Comparison of ENCODE assay signal across 1 cellular context in the genomic region with DNA sequence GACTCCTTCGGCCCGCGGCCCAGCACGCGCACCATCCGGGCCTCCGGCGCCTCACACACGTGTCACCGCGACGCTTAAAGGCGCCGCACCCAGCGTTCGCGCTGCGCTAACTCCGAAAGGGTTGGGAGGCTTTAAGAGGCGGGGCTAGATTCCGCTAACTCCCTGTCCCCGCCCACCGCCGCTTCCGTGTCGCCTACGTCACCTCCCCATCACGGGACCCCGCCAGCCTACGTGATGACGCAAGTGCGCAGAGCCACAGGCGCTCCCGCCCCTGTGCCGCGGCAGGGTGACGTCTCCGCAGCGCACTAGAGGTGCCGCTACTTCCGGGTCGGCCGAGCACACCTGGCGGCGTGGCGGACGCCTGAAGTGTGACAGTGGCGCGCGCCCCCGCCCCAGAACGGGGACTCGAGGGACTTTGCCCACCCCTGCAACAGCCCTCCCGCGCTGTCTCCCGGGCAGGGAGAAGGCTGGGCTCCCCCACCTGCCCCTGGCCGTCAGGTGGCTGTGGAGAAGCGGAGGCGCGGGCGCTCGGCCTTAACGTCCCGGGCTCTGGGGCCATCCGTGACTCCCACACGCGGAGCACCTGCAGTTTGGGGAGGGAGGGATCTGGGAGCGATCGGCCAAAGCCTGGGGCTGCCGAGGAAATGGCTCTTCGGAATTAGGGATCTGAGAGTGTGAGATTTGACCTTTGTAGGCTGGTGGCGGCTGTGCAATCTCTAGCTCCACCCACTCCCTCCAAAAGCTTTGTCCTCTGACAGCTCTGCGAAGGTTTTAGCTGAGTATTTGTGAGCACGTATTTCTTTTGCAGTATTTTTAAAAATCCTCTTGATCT.
A peak's percentile ranks its signal among the peaks of the same experiment; 100 is the strongest.
TF ChIP-seq lines count a peak whose summit lies in the region.

A gene (minus strand): TSS at position 35 of the 832 bp plus-strand sequence. CDS start 4,451 bp downstream, outside the sequence.

TF ChIP-seq in HepG2, 621 proteins besides CTCF, POLR2A, EP300 and RAD21 (continued from another document and continues in another):
- peak; percentile 87; the same call in 1 of the 2 replicates for TF ChIP-seq ZNF160 (CRISPR knock-in tag; IDR thresholded peaks at IDR 0.05)
- peak; percentile 98 for TF ChIP-seq ZNF790 (CRISPR knock-in tag; IDR thresholded peaks at IDR 0.05; ENCODE audit: borderline replicate concordance)
- peak; percentile 96 for TF ChIP-seq ZNF343 (CRISPR knock-in tag; IDR thresholded peaks at IDR 0.05)
- no peak for TF ChIP-seq ZNF841 (CRISPR knock-in tag; IDR thresholded peaks at IDR 0.05; ENCODE audit: borderline replicate concordance)
- TF ChIP-seq DNMT3B (CRISPR knock-in tag; conservative IDR thresholded peaks at IDR 0.05): no peak
- peak; percentile 98 for TF ChIP-seq NAIF1 (CRISPR knock-in tag; IDR thresholded peaks at IDR 0.05; ENCODE audit: borderline replicate concordance)
- TF ChIP-seq ZNF430 (CRISPR knock-in tag; IDR thresholded peaks at IDR 0.05): no peak; the same call in 1 of the 2 replicates
- TF ChIP-seq MED1 (CRISPR knock-in tag; IDR thresholded peaks at IDR 0.05): peak; percentile 87
- TF ChIP-seq, protein P1, sequence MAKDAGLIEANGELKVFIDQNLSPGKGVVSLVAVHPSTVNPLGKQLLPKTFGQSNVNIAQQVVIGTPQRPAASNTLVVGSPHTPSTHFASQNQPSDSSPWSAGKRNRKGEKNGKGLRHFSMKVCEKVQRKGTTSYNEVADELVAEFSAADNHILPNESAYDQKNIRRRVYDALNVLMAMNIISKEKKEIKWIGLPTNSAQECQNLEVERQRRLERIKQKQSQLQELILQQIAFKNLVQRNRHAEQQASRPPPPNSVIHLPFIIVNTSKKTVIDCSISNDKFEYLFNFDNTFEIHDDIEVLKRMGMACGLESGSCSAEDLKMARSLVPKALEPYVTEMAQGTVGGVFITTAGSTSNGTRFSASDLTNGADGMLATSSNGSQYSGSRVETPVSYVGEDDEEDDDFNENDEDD (CRISPR knock-in tag; IDR thresholded peaks at IDR 0.05; ENCODE audit: borderline replicate concordance): peak; percentile 82
- TF ChIP-seq, protein P2, sequence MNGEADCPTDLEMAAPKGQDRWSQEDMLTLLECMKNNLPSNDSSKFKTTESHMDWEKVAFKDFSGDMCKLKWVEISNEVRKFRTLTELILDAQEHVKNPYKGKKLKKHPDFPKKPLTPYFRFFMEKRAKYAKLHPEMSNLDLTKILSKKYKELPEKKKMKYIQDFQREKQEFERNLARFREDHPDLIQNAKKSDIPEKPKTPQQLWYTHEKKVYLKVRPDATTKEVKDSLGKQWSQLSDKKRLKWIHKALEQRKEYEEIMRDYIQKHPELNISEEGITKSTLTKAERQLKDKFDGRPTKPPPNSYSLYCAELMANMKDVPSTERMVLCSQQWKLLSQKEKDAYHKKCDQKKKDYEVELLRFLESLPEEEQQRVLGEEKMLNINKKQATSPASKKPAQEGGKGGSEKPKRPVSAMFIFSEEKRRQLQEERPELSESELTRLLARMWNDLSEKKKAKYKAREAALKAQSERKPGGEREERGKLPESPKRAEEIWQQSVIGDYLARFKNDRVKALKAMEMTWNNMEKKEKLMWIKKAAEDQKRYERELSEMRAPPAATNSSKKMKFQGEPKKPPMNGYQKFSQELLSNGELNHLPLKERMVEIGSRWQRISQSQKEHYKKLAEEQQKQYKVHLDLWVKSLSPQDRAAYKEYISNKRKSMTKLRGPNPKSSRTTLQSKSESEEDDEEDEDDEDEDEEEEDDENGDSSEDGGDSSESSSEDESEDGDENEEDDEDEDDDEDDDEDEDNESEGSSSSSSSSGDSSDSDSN (CRISPR knock-in tag; IDR thresholded peaks at IDR 0.05): peak; percentile 94
- TF ChIP-seq HOXA9 (CRISPR knock-in tag; IDR thresholded peaks at IDR 0.05; ENCODE audit: borderline replicate concordance): peak; percentile 91
- TF ChIP-seq SSRP1 (CRISPR knock-in tag; IDR thresholded peaks at IDR 0.05): no peak
- TF ChIP-seq, protein P3, sequence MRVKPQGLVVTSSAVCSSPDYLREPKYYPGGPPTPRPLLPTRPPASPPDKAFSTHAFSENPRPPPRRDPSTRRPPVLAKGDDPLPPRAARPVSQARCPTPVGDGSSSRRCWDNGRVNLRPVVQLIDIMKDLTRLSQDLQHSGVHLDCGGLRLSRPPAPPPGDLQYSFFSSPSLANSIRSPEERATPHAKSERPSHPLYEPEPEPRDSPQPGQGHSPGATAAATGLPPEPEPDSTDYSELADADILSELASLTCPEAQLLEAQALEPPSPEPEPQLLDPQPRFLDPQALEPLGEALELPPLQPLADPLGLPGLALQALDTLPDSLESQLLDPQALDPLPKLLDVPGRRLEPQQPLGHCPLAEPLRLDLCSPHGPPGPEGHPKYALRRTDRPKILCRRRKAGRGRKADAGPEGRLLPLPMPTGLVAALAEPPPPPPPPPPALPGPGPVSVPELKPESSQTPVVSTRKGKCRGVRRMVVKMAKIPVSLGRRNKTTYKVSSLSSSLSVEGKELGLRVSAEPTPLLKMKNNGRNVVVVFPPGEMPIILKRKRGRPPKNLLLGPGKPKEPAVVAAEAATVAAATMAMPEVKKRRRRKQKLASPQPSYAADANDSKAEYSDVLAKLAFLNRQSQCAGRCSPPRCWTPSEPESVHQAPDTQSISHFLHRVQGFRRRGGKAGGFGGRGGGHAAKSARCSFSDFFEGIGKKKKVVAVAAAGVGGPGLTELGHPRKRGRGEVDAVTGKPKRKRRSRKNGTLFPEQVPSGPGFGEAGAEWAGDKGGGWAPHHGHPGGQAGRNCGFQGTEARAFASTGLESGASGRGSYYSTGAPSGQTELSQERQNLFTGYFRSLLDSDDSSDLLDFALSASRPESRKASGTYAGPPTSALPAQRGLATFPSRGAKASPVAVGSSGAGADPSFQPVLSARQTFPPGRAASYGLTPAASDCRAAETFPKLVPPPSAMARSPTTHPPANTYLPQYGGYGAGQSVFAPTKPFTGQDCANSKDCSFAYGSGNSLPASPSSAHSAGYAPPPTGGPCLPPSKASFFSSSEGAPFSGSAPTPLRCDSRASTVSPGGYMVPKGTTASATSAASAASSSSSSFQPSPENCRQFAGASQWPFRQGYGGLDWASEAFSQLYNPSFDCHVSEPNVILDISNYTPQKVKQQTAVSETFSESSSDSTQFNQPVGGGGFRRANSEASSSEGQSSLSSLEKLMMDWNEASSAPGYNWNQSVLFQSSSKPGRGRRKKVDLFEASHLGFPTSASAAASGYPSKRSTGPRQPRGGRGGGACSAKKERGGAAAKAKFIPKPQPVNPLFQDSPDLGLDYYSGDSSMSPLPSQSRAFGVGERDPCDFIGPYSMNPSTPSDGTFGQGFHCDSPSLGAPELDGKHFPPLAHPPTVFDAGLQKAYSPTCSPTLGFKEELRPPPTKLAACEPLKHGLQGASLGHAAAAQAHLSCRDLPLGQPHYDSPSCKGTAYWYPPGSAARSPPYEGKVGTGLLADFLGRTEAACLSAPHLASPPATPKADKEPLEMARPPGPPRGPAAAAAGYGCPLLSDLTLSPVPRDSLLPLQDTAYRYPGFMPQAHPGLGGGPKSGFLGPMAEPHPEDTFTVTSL (CRISPR knock-in tag; IDR thresholded peaks at IDR 0.05; ENCODE audit: borderline replicate concordance): peak; percentile 73; the same call in 1 of the 2 replicates
- peak; percentile 99 for TF ChIP-seq KAT8 (CRISPR knock-in tag; IDR thresholded peaks at IDR 0.05)
- TF ChIP-seq FOXK2 (IDR thresholded peaks at IDR 0.05): no peak
- peak; percentile 95; the same call in 1 of the 2 replicates for TF ChIP-seq MYNN (CRISPR knock-in tag; IDR thresholded peaks at IDR 0.05; ENCODE audit: low read depth)
- TF ChIP-seq, protein P4, sequence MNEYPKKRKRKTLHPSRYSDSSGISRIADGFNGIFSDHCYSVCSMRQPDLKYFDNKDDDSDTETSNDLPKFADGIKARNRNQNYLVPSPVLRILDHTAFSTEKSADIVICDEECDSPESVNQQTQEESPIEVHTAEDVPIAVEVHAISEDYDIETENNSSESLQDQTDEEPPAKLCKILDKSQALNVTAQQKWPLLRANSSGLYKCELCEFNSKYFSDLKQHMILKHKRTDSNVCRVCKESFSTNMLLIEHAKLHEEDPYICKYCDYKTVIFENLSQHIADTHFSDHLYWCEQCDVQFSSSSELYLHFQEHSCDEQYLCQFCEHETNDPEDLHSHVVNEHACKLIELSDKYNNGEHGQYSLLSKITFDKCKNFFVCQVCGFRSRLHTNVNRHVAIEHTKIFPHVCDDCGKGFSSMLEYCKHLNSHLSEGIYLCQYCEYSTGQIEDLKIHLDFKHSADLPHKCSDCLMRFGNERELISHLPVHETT (CRISPR knock-in tag; conservative IDR thresholded peaks at IDR 0.05): no peak; the same call in none of the 2 replicates
- TF ChIP-seq ZNF839 (CRISPR knock-in tag; IDR thresholded peaks at IDR 0.05; ENCODE audit: borderline replicate concordance): peak; percentile 98; the same call in 1 of the 2 replicates
- TF ChIP-seq, protein P5, sequence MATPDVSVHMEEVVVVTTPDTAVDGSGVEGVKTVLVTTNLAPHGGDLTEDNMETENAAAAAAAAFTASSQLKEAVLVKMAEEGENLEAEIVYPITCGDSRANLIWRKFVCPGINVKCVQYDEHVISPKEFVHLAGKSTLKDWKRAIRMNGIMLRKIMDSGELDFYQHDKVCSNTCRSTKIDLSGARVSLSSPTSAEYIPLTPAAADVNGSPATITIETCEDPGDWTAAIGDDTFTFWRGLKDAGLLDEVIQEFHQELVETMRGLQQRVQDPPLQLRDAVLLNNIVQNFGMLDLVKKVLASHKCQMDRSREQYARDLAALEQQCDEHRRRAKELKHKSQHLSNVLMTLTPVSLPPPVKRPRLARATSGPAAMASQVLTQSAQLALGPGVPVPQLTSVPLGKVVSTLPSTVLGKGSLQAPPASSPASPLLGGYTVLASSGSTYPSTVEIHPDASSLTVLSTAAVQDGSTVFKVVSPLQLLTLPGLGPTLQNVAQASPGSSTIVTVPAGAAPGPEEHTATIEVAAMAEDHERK (CRISPR knock-in tag; IDR thresholded peaks at IDR 0.05; ENCODE audit: low read depth): peak; percentile 98
- TF ChIP-seq POLR2AphosphoS5 (IDR thresholded peaks at IDR 0.05; ENCODE audit: low read depth, low read length): peak; percentile 82
- peak; percentile 86 for TF ChIP-seq ZNF121 (CRISPR knock-in tag; IDR thresholded peaks at IDR 0.05)
- TF ChIP-seq, protein P6, sequence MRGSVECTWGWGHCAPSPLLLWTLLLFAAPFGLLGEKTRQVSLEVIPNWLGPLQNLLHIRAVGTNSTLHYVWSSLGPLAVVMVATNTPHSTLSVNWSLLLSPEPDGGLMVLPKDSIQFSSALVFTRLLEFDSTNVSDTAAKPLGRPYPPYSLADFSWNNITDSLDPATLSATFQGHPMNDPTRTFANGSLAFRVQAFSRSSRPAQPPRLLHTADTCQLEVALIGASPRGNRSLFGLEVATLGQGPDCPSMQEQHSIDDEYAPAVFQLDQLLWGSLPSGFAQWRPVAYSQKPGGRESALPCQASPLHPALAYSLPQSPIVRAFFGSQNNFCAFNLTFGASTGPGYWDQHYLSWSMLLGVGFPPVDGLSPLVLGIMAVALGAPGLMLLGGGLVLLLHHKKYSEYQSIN (CRISPR knock-in tag; IDR thresholded peaks at IDR 0.05; ENCODE audit: borderline replicate concordance): no peak
- peak; percentile 78 for TF ChIP-seq ZMYM3 (CRISPR knock-in tag; IDR thresholded peaks at IDR 0.05)
- peak; percentile 72 for TF ChIP-seq NFYB (CRISPR knock-in tag; IDR thresholded peaks at IDR 0.05)
- TF ChIP-seq ZNF350 (CRISPR knock-in tag; IDR thresholded peaks at IDR 0.05; ENCODE audit: borderline replicate concordance, low read depth): peak; percentile 99
- TF ChIP-seq, protein P7, sequence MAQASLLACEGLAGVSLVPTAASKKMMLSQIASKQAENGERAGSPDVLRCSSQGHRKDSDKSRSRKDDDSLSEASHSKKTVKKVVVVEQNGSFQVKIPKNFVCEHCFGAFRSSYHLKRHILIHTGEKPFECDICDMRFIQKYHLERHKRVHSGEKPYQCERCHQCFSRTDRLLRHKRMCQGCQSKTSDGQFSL (CRISPR knock-in tag; IDR thresholded peaks at IDR 0.05): peak; percentile 74
- peak; percentile 94 for TF ChIP-seq NR2C2 (CRISPR knock-in tag; IDR thresholded peaks at IDR 0.05; ENCODE audit: borderline replicate concordance)
- TF ChIP-seq ZNF329 (CRISPR knock-in tag; IDR thresholded peaks at IDR 0.05; ENCODE audit: low read depth): peak; percentile 78; the same call in 1 of the 2 replicates
- TF ChIP-seq, protein P8, sequence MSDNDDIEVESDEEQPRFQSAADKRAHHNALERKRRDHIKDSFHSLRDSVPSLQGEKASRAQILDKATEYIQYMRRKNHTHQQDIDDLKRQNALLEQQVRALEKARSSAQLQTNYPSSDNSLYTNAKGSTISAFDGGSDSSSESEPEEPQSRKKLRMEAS (IDR thresholded peaks at IDR 0.05): peak; percentile 100
- TF ChIP-seq ZFP1 (CRISPR knock-in tag; IDR thresholded peaks at IDR 0.05): peak; percentile 77
- TF ChIP-seq ZKSCAN1 (IDR thresholded peaks at IDR 0.05; ENCODE audit: low read length): 0 out of 2 replicates have a peak, but pooled peaks have one; percentile 30
- TF ChIP-seq, protein P9, sequence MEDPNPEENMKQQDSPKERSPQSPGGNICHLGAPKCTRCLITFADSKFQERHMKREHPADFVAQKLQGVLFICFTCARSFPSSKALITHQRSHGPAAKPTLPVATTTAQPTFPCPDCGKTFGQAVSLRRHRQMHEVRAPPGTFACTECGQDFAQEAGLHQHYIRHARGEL (CRISPR knock-in tag; IDR thresholded peaks at IDR 0.05): peak; percentile 96; the same call in 1 of the 2 replicates
- TF ChIP-seq, protein P10, sequence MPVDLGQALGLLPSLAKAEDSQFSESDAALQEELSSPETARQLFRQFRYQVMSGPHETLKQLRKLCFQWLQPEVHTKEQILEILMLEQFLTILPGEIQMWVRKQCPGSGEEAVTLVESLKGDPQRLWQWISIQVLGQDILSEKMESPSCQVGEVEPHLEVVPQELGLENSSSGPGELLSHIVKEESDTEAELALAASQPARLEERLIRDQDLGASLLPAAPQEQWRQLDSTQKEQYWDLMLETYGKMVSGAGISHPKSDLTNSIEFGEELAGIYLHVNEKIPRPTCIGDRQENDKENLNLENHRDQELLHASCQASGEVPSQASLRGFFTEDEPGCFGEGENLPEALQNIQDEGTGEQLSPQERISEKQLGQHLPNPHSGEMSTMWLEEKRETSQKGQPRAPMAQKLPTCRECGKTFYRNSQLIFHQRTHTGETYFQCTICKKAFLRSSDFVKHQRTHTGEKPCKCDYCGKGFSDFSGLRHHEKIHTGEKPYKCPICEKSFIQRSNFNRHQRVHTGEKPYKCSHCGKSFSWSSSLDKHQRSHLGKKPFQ (CRISPR knock-in tag; IDR thresholded peaks at IDR 0.05; ENCODE audit: insufficient replicate concordance): peak; percentile 32
- TF ChIP-seq SATB2 (CRISPR knock-in tag; IDR thresholded peaks at IDR 0.05): 0 out of 2 replicates have a peak, but pooled peaks have one; percentile 82
